ENCODE assay signal across 8 cellular contexts in genomic region chr2:130145006-130145414, GRCh38.
DNase-seq lines count a peak whose midpoint lies in the region; ATAC-seq, FAIRE-seq and TF ChIP-seq lines count a peak whose summit lies in the region.
"Not testable (repeated sequence)": the region's sequence is repeated elsewhere in the genome, so short reads cannot be mapped to it uniquely, and the experiment has no call there.

CCDC74B (minus strand) TSS chr2:130145112; CDS start chr2:130144996, 116 bp downstream.

- H3K9ac ChIP-seq in HUES6 (ENCODE audit: low read length): peak within 1 kb of the TSS; percentile 44

- peaks cover 39% of the 10 kb centered on the region for H3K4me1 Mint-ChIP-seq in nephron progenitor cell
- H3K4me1 Mint-ChIP-seq in stimulated activated effector memory CD8-positive, alpha-beta T cell treated with anti-CD3 and anti-CD28 coated beads, Interleukin-12 subunit alpha, Interleukin-12 subunit beta, amount 100 ng/mL, for 72 hours: not testable (repeated sequence)

- H3K4me3 ChIP-seq in HUES6 (ENCODE audit: low read depth, low read length): peak within 1 kb of the TSS; percentile 55
- H3K4me3 ChIP-seq in fibroblast of mammary gland (ENCODE audit: control insufficient read depth, low read depth, low read length): peak within 1 kb of the TSS; percentile 29

- ATAC-seq in GM21825 (IDR thresholded peaks at IDR 0.05; ENCODE audit: unreplicated experiment): peak; percentile 92
- peak; percentile 89 for ATAC-seq in stimulated activated effector memory CD8-positive, alpha-beta T cell treated with anti-CD3 and anti-CD28 coated beads, Interleukin-12 subunit alpha, Interleukin-12 subunit beta, amount 100 ng/mL, for 72 hours

- H3K27ac Mint-ChIP-seq in nephron progenitor cell: peak within 1 kb of the TSS; percentile 96
- H3K27ac Mint-ChIP-seq in stimulated activated effector memory CD8-positive, alpha-beta T cell treated with anti-CD3 and anti-CD28 coated beads, Interleukin-12 subunit alpha, Interleukin-12 subunit beta, amount 100 ng/mL, for 72 hours: not testable (repeated sequence)

- not testable (repeated sequence) for H3K27ac ChIP-seq in HUES6 (ENCODE audit: low read depth, low read length)

- not testable (repeated sequence) for H3K9me3 Mint-ChIP-seq in nephron progenitor cell; stimulated activated effector memory CD8-positive, alpha-beta T cell treated with anti-CD3 and anti-CD28 coated beads, Interleukin-12 subunit alpha, Interleukin-12 subunit beta, amount 100 ng/mL, for 72 hours

- DNase-seq in DMS79 treated with DMSO at 0.1 percent for 48 hours (lab: John Stamatoyannopoulos, UW) (peak; percentile 18), RCC 7860 (ENCODE audit: low spot score) (peak; percentile 36), activated T-helper 1 cell treated with Interleukin-2 at 50 U/mL for 16 hours (ENCODE audit: low read depth) (peak; percentile 33), fibroblast of mammary gland (ENCODE audit: low read depth) (peak; percentile 21), nephron progenitor cell (peak; percentile 81)
- DNase-seq in stimulated activated effector memory CD8-positive, alpha-beta T cell treated with anti-CD3 and anti-CD28 coated beads, Interleukin-12 subunit alpha, Interleukin-12 subunit beta, amount 100 ng/mL, for 72 hours (ENCODE audit: low spot score in 2 of 2): peak; percentile 51 to 68

- H3K4me1 ChIP-seq in HUES6 (ENCODE audit: control insufficient read depth, insufficient read depth, low read length): not testable (repeated sequence)

- not testable (repeated sequence) for H3K36me3 ChIP-seq in HUES6 (ENCODE audit: control insufficient read depth, insufficient read depth, low read length)

- TF ChIP-seq CTCF in fibroblast of mammary gland (conservative IDR thresholded peaks at IDR 0.05; ENCODE audit: control insufficient read depth, insufficient read depth, low read depth, low read length); nephron progenitor cell (IDR thresholded peaks at IDR 0.05): not testable (repeated sequence)

- peak within 1 kb of the TSS; percentile 85 for H3K4me3 Mint-ChIP-seq in nephron progenitor cell
- peak within 1 kb of the TSS; percentile 74 for H3K4me3 Mint-ChIP-seq in stimulated activated effector memory CD8-positive, alpha-beta T cell treated with anti-CD3 and anti-CD28 coated beads, Interleukin-12 subunit alpha, Interleukin-12 subunit beta, amount 100 ng/mL, for 72 hours

- not testable (repeated sequence) for H3K9me3 ChIP-seq in HUES6 (ENCODE audit: control insufficient read depth, insufficient read depth, low read depth, low read length)

- not testable (repeated sequence) for H3K27me3 ChIP-seq in HUES6 (ENCODE audit: control insufficient read depth, insufficient read depth, low read length)

- H3K27me3 Mint-ChIP-seq in nephron progenitor cell (ENCODE audit: low read depth, poor library complexity): not testable (repeated sequence)

- not testable (repeated sequence) for FAIRE-seq in RCC 7860 (lab: Jason Lieb, UNC)

- not testable (repeated sequence) for H3K36me3 Mint-ChIP-seq in nephron progenitor cell (ENCODE audit: low read depth); stimulated activated effector memory CD8-positive, alpha-beta T cell treated with anti-CD3 and anti-CD28 coated beads, Interleukin-12 subunit alpha, Interleukin-12 subunit beta, amount 100 ng/mL, for 72 hours

Comparison
In these comparisons a context has a peak if more than half of its experiments do, and no peak if none do; other contexts are left out.
1. DNase-seq: peak in every context shown above with its lines; median percentile 81 in nephron progenitor cell; 60 in stimulated activated effector memory CD8-positive, alpha-beta T cell treated with anti-CD3 and anti-CD28 coated beads, Interleukin-12 subunit alpha, Interleukin-12 subunit beta, amount 100 ng/mL, for 72 hours; 36 in RCC 7860; 33 in activated T-helper 1 cell treated with Interleukin-2 at 50 U/mL for 16 hours; 21 in fibroblast of mammary gland; 18 in DMS79 treated with DMSO at 0.1 percent for 48 hours.